ENCODE assay signal across 14 cellular contexts in genomic region chr3:57956119-57956832, GRCh38. TPM values are rescaled to one million over a fixed set of nuclear protein-coding genes. Genes with fewer than 3 reads are reported as not detected.
DNase-seq lines count a peak whose midpoint lies in the region; ATAC-seq and TF ChIP-seq lines count a peak whose summit lies in the region.
"Had no signal": no experiment of that assay in that cellular context is flagged by ENCODE, and none has a peak within 500 bp of the region (broad histone marks: within the 10 kb centered on the region; RNA-seq: fewer than 3 reads in every experiment).

No MANE protein-coding gene starts in this region.

- H3K36me3 ChIP-seq in gastroesophageal sphincter, result no peaks in the 10 kb centered on the region
- H3K36me3 ChIP-seq in BE2C, result no peaks in the 10 kb centered on the region

- no peak for TF ChIP-seq POLR2A in gastroesophageal sphincter (IDR thresholded peaks at IDR 0.05)

- 59% methylated on average over 3 of the region's 3 CpGs; no CpG with 5 or more reads in 1 of the 2 donors for WGBS in gastroesophageal sphincter (ENCODE audit: low coverage in 1 of 2), 2 donors

- H3K4me3 ChIP-seq in AG09309 (ENCODE audit: control insufficient read depth, low read depth, low read length), result no peak overlapping the region
- H3K4me3 ChIP-seq in gastroesophageal sphincter, result no peak overlapping the region
- H3K4me3 ChIP-seq in BE2C (ENCODE audit: low read depth, low read length), result no peak overlapping the region

- H3K27ac Mint-ChIP-seq in activated T-cell treated with anti-CD3 and anti-CD28 coated beads, Interleukin-2, amount 50 U/mL, for 72 hours, result peak overlapping the region; percentile 65
- H3K27ac Mint-ChIP-seq: stimulated activated memory B cell treated with anti-CD40 and anti-IgM and Interleukin-4, amounts not matched to agents 10 μg/mL and 1 μg/mL and 100 μg/mL, for 72 hours had no signal

- H3K4me1 Mint-ChIP-seq in activated T-cell treated with anti-CD3 and anti-CD28 coated beads, Interleukin-2, amount 50 U/mL, for 72 hours (ENCODE audit: low read depth), result peaks cover 34% of the 10 kb centered on the region

- H3K27me3 Mint-ChIP-seq in activated T-cell treated with anti-CD3 and anti-CD28 coated beads, Interleukin-2, amount 50 U/mL, for 72 hours (ENCODE audit: low read depth), result no peaks in the 10 kb centered on the region
- H3K27me3 Mint-ChIP-seq: stimulated activated memory B cell treated with anti-CD40 and anti-IgM and Interleukin-4, amounts not matched to agents 10 μg/mL and 1 μg/mL and 100 μg/mL, for 72 hours had no signal

- TF ChIP-seq CTCF in AG09309 (IDR thresholded peaks at IDR 0.05; ENCODE audit: control insufficient read depth, insufficient read depth, low read depth, low read length, missing control alignments) (no peak), foreskin keratinocyte (conservative IDR thresholded peaks at IDR 0.05) (no peak), gastroesophageal sphincter (IDR thresholded peaks at IDR 0.05) (no peak), BE2C (IDR thresholded peaks at IDR 0.05; ENCODE audit: low read depth, low read length) (no peak)

- H3K4me1 ChIP-seq in foreskin keratinocyte, result peaks cover 28% of the 10 kb centered on the region
- H3K4me1 ChIP-seq in gastroesophageal sphincter, result peaks cover 10 to 61% (median 37%) of the 10 kb centered on the region in 3 donors
- peaks cover 6% of the 10 kb centered on the region for H3K4me1 ChIP-seq in BE2C

- peak; percentile 92 for ATAC-seq in activated T-cell treated with anti-CD3 and anti-CD28 coated beads, Interleukin-2, amount 50 U/mL, for 72 hours (replicated peaks in 1 of 2)
- peak; percentile 78 for ATAC-seq in foreskin keratinocyte
- ATAC-seq in gastroesophageal sphincter, result no peak
- ATAC-seq: Panc1; stimulated activated memory B cell treated with anti-CD40 and anti-IgM and Interleukin-4, amounts not matched to agents 10 μg/mL and 1 μg/mL and 100 μg/mL, for 72 hours had no signal

- no peaks in the 10 kb centered on the region for H3K36me3 Mint-ChIP-seq in activated T-cell treated with anti-CD3 and anti-CD28 coated beads, Interleukin-2, amount 50 U/mL, for 72 hours (ENCODE audit: insufficient read depth in 2 of 2)
- H3K36me3 Mint-ChIP-seq: stimulated activated memory B cell treated with anti-CD40 and anti-IgM and Interleukin-4, amounts not matched to agents 10 μg/mL and 1 μg/mL and 100 μg/mL, for 72 hours had no signal

- H3K27ac ChIP-seq in foreskin keratinocyte (no peak overlapping the region), gastroesophageal sphincter (peak overlapping the region in 2 of 4 donors; percentile 31 to 64)

- H3K27me3 ChIP-seq in foreskin keratinocyte, result no peaks in the 10 kb centered on the region
- no peaks in the 10 kb centered on the region for H3K27me3 ChIP-seq in gastroesophageal sphincter
- H3K27me3 ChIP-seq in BE2C, result no peaks in the 10 kb centered on the region

- peak; percentile 96 for DNase-seq in AG09309 (ENCODE audit: low read depth)
- DNase-seq in H4 (ENCODE audit: low spot score), result peak; percentile 35
- peak; percentile 20 to 36 for DNase-seq in activated T-cell treated with anti-CD3 and anti-CD28 coated beads, Interleukin-2, amount 50 U/mL, for 72 hours
- DNase-seq in foreskin keratinocyte, result peak; percentile 89 to 96
- no peak for DNase-seq in iPS-NIHi7 (ENCODE audit: extremely low spot score)
- no peak for DNase-seq in BE2C
- no peak for DNase-seq in NCI-H446 (lab: John Stamatoyannopoulos, UW)
- DNase-seq: activated CD4-positive, alpha-beta T cell treated with anti-CD3 and anti-CD28 coated beads for 4 hours; head of caudate nucleus; NCI-H1436; stimulated activated CD4-positive, alpha-beta T cell treated with anti-CD3 and anti-CD28 coated beads, Interleukin-12 subunit alpha, Interleukin-12 subunit beta, amount 100 ng/mL, for 4 hours had no signal

- no peak for TF ChIP-seq EP300 in gastroesophageal sphincter (IDR thresholded peaks at IDR 0.05)

- H3K9me3 Mint-ChIP-seq in activated T-cell treated with anti-CD3 and anti-CD28 coated beads, Interleukin-2, amount 50 U/mL, for 72 hours, result no peaks in the 10 kb centered on the region
- H3K9me3 Mint-ChIP-seq: stimulated activated memory B cell treated with anti-CD40 and anti-IgM and Interleukin-4, amounts not matched to agents 10 μg/mL and 1 μg/mL and 100 μg/mL, for 72 hours had no signal

- H3K9me3 ChIP-seq in gastroesophageal sphincter, result no peaks in the 10 kb centered on the region
- no peaks in the 10 kb centered on the region for H3K9me3 ChIP-seq in BE2C

- peak overlapping the region; percentile 18 to 55 for H3K4me3 Mint-ChIP-seq in activated T-cell treated with anti-CD3 and anti-CD28 coated beads, Interleukin-2, amount 50 U/mL, for 72 hours
- H3K4me3 Mint-ChIP-seq: stimulated activated memory B cell treated with anti-CD40 and anti-IgM and Interleukin-4, amounts not matched to agents 10 μg/mL and 1 μg/mL and 100 μg/mL, for 72 hours had no signal

RNA-seq across cellular contexts. Expression of gene FLNB, which starts 51.9 kb away (rescaled TPM):
- 47.2 and 57.1 TPM in 2 replicates for total RNA-seq in H4 (2014; rRNA removed; shearing (Covaris generic))
- total RNA-seq in activated T-cell treated with anti-CD3 and anti-CD28 coated beads, Interleukin-2, amount 50 U/mL, for 72 hours, result 10 to 100 TPM; 46.1 to 56.7 TPM
- total RNA-seq in foreskin keratinocyte (399 and 593 TPM in 2 replicates), gastroesophageal sphincter (100 to 1,000 TPM in 1 of 4 donors, 10 to 100 TPM in 3; 60.2 to 138 (median 96.2) TPM)
- 317 and 485 TPM in 2 replicates for polyA plus RNA-seq in foreskin keratinocyte
- 20.1 TPM for polyA plus RNA-seq in BE2C (2012; ENCODE audit: insufficient read depth, insufficient read length, low read depth)

Comparison
In these comparisons a context has a peak if more than half of its experiments do, and no peak if none do; other contexts are left out.
1. DNase-seq: peak in AG09309 (single experiment), H4 (single experiment), activated T-cell treated with anti-CD3 and anti-CD28 coated beads, Interleukin-2, amount 50 U/mL, for 72 hours (2 of 2) and foreskin keratinocyte (2 of 2); none in iPS-NIHi7 (single experiment), BE2C (single experiment) and NCI-H446 (0 of 2).